Comparison of ENCODE assay signal across 1 cellular context in the genomic region with DNA sequence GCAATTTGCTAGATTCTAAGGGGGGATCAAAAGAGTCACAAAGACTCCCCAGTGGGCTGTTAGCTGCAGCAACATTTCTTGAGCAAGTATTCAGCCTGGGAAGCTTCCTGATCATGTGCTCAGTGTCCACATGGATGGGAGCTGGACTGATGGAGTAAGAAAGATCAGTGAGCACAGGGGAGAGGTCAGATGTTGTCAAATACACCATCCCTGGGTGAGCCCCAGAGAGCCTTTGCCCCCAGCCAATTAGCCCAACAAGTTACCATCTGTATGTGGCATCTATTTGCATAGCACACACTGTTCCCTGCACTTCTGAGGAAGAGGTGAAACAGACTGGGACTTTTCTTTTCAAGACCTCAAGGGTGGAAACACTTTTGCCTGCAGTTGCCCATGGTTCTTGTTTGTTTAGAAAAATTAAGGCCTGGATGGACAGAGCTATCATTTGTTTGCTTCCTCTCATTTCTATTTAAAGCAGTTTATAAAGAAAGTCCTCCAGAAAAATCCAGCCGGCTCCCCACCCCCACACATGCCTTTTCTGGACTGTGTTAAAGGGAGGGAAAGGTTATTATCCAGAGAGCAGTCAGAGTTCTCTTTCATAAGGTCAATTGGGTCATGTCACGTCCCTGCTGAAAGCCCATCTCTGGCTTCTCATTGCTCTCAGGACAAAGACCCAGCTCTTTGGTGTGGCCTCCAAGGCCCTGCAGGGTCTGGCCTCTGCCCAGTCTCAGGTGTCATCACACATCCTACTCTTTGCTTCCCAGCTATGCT.
TF ChIP-seq lines count a peak whose summit lies in the region.

No MANE protein-coding gene starts in this region.

TF ChIP-seq in HepG2, 621 proteins besides CTCF, POLR2A, EP300 and RAD21 (continued from another document and continues in another):
- TF ChIP-seq, protein P1, sequence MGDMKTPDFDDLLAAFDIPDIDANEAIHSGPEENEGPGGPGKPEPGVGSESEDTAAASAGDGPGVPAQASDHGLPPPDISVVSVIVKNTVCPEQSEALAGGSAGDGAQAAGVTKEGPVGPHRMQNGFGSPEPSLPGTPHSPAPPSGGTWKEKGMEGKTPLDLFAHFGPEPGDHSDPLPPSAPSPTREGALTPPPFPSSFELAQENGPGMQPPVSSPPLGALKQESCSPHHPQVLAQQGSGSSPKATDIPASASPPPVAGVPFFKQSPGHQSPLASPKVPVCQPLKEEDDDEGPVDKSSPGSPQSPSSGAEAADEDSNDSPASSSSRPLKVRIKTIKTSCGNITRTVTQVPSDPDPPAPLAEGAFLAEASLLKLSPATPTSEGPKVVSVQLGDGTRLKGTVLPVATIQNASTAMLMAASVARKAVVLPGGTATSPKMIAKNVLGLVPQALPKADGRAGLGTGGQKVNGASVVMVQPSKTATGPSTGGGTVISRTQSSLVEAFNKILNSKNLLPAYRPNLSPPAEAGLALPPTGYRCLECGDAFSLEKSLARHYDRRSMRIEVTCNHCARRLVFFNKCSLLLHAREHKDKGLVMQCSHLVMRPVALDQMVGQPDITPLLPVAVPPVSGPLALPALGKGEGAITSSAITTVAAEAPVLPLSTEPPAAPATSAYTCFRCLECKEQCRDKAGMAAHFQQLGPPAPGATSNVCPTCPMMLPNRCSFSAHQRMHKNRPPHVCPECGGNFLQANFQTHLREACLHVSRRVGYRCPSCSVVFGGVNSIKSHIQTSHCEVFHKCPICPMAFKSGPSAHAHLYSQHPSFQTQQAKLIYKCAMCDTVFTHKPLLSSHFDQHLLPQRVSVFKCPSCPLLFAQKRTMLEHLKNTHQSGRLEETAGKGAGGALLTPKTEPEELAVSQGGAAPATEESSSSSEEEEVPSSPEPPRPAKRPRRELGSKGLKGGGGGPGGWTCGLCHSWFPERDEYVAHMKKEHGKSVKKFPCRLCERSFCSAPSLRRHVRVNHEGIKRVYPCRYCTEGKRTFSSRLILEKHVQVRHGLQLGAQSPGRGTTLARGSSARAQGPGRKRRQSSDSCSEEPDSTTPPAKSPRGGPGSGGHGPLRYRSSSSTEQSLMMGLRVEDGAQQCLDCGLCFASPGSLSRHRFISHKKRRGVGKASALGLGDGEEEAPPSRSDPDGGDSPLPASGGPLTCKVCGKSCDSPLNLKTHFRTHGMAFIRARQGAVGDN (CRISPR knock-in tag; IDR thresholded peaks at IDR 0.05) = no peak
- peak; percentile 64 for TF ChIP-seq SAP130 (CRISPR knock-in tag; IDR thresholded peaks at IDR 0.05; ENCODE audit: low read depth)
- TF ChIP-seq, protein P2, sequence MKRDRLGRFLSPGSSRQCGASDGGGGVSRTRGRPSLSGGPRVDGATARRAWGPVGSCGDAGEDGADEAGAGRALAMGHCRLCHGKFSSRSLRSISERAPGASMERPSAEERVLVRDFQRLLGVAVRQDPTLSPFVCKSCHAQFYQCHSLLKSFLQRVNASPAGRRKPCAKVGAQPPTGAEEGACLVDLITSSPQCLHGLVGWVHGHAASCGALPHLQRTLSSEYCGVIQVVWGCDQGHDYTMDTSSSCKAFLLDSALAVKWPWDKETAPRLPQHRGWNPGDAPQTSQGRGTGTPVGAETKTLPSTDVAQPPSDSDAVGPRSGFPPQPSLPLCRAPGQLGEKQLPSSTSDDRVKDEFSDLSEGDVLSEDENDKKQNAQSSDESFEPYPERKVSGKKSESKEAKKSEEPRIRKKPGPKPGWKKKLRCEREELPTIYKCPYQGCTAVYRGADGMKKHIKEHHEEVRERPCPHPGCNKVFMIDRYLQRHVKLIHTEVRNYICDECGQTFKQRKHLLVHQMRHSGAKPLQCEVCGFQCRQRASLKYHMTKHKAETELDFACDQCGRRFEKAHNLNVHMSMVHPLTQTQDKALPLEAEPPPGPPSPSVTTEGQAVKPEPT (CRISPR knock-in tag; IDR thresholded peaks at IDR 0.05; ENCODE audit: low read depth) = no peak
- peak; percentile 32; the same call in 1 of the 2 replicates for TF ChIP-seq TBX2 (CRISPR knock-in tag; IDR thresholded peaks at IDR 0.05; ENCODE audit: borderline replicate concordance)
- no peak for TF ChIP-seq DR1 (CRISPR knock-in tag; IDR thresholded peaks at IDR 0.05)
- 0 out of 2 replicates have a peak, but pooled peaks have one; percentile 37 for TF ChIP-seq PPARG (CRISPR knock-in tag; conservative IDR thresholded peaks at IDR 0.05)
- no peak for TF ChIP-seq SNAI1 (CRISPR knock-in tag; IDR thresholded peaks at IDR 0.05; ENCODE audit: borderline replicate concordance)
- TF ChIP-seq, protein P3, sequence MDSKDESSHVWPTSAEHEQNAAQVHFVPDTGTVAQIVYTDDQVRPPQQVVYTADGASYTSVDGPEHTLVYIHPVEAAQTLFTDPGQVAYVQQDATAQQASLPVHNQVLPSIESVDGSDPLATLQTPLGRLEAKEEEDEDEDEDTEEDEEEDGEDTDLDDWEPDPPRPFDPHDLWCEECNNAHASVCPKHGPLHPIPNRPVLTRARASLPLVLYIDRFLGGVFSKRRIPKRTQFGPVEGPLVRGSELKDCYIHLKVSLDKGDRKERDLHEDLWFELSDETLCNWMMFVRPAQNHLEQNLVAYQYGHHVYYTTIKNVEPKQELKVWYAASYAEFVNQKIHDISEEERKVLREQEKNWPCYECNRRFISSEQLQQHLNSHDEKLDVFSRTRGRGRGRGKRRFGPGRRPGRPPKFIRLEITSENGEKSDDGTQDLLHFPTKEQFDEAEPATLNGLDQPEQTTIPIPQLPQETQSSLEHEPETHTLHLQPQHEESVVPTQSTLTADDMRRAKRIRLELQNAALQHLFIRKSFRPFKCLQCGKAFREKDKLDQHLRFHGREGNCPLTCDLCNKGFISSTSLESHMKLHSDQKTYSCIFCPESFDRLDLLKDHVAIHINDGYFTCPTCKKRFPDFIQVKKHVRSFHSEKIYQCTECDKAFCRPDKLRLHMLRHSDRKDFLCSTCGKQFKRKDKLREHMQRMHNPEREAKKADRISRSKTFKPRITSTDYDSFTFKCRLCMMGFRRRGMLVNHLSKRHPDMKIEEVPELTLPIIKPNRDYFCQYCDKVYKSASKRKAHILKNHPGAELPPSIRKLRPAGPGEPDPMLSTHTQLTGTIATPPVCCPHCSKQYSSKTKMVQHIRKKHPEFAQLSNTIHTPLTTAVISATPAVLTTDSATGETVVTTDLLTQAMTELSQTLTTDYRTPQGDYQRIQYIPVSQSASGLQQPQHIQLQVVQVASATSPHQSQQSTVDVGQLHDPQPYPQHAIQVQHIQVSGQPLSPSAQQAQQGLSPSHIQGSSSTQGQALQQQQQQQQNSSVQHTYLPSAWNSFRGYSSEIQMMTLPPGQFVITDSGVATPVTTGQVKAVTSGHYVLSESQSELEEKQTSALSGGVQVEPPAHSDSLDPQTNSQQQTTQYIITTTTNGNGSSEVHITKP (CRISPR knock-in tag; IDR thresholded peaks at IDR 0.05; ENCODE audit: low read depth) = no peak
- TF ChIP-seq ZSCAN29 (CRISPR knock-in tag; conservative IDR thresholded peaks at IDR 0.05) = no peak
- TF ChIP-seq DMAP1 (CRISPR knock-in tag; IDR thresholded peaks at IDR 0.05) = no peak
- TF ChIP-seq ZBTB21 (CRISPR knock-in tag; IDR thresholded peaks at IDR 0.05) = no peak
- TF ChIP-seq KDM5B (CRISPR knock-in tag; IDR thresholded peaks at IDR 0.05; ENCODE audit: borderline replicate concordance) = no peak
- TF ChIP-seq ZNF879 (CRISPR knock-in tag; IDR thresholded peaks at IDR 0.05) = no peak
- no peak for TF ChIP-seq TRIM24 (CRISPR knock-in tag; IDR thresholded peaks at IDR 0.05)
- TF ChIP-seq FLYWCH1 (CRISPR knock-in tag; IDR thresholded peaks at IDR 0.05) = no peak
- no peak for TF ChIP-seq NFYC (CRISPR knock-in tag; IDR thresholded peaks at IDR 0.05)
- no peak for TF ChIP-seq ZNF724P (CRISPR knock-in tag; IDR thresholded peaks at IDR 0.05; ENCODE audit: borderline replicate concordance)
- no peak for TF ChIP-seq ZKSCAN1 (IDR thresholded peaks at IDR 0.05; ENCODE audit: low read length)
- TF ChIP-seq, protein P4, sequence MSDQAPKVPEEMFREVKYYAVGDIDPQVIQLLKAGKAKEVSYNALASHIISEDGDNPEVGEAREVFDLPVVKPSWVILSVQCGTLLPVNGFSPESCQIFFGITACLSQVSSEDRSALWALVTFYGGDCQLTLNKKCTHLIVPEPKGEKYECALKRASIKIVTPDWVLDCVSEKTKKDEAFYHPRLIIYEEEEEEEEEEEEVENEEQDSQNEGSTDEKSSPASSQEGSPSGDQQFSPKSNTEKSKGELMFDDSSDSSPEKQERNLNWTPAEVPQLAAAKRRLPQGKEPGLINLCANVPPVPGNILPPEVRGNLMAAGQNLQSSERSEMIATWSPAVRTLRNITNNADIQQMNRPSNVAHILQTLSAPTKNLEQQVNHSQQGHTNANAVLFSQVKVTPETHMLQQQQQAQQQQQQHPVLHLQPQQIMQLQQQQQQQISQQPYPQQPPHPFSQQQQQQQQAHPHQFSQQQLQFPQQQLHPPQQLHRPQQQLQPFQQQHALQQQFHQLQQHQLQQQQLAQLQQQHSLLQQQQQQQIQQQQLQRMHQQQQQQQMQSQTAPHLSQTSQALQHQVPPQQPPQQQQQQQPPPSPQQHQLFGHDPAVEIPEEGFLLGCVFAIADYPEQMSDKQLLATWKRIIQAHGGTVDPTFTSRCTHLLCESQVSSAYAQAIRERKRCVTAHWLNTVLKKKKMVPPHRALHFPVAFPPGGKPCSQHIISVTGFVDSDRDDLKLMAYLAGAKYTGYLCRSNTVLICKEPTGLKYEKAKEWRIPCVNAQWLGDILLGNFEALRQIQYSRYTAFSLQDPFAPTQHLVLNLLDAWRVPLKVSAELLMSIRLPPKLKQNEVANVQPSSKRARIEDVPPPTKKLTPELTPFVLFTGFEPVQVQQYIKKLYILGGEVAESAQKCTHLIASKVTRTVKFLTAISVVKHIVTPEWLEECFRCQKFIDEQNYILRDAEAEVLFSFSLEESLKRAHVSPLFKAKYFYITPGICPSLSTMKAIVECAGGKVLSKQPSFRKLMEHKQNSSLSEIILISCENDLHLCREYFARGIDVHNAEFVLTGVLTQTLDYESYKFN (CRISPR knock-in tag; conservative IDR thresholded peaks at IDR 0.05) = peak; percentile 57
- TF ChIP-seq SAFB2 (CRISPR knock-in tag; IDR thresholded peaks at IDR 0.05; ENCODE audit: borderline replicate concordance, low read depth) = no peak
- TF ChIP-seq MBNL3 (CRISPR knock-in tag; conservative IDR thresholded peaks at IDR 0.05) = no peak
- TF ChIP-seq ATAD3A (CRISPR knock-in tag; IDR thresholded peaks at IDR 0.05) = no peak
- TF ChIP-seq, protein P5, sequence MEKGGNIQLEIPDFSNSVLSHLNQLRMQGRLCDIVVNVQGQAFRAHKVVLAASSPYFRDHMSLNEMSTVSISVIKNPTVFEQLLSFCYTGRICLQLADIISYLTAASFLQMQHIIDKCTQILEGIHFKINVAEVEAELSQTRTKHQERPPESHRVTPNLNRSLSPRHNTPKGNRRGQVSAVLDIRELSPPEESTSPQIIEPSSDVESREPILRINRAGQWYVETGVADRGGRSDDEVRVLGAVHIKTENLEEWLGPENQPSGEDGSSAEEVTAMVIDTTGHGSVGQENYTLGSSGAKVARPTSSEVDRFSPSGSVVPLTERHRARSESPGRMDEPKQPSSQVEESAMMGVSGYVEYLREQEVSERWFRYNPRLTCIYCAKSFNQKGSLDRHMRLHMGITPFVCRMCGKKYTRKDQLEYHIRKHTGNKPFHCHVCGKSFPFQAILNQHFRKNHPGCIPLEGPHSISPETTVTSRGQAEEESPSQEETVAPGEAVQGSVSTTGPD (CRISPR knock-in tag; IDR thresholded peaks at IDR 0.05) = no peak
- TF ChIP-seq SRF (IDR thresholded peaks at IDR 0.05; ENCODE audit: low read depth, low read length) = 0 out of 2 replicates have a peak, but pooled peaks have one; percentile 22
- TF ChIP-seq PRPF4 (IDR thresholded peaks at IDR 0.05; ENCODE audit: low read depth, low read length, poor library complexity, severe bottlenecking) = no peak
- TF ChIP-seq, protein P6, sequence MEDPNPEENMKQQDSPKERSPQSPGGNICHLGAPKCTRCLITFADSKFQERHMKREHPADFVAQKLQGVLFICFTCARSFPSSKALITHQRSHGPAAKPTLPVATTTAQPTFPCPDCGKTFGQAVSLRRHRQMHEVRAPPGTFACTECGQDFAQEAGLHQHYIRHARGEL (CRISPR knock-in tag; IDR thresholded peaks at IDR 0.05) = no peak
- no peak for TF ChIP-seq PHF21A (CRISPR knock-in tag; IDR thresholded peaks at IDR 0.05)
- TF ChIP-seq ZNF652 (CRISPR knock-in tag; IDR thresholded peaks at IDR 0.05; ENCODE audit: borderline replicate concordance, low read depth) = no peak
- TF ChIP-seq SMYD3 (CRISPR knock-in tag; IDR thresholded peaks at IDR 0.05) = no peak
- TF ChIP-seq PCBP1 (IDR thresholded peaks at IDR 0.05; ENCODE audit: borderline replicate concordance, low read depth, low read length) = no peak
- TF ChIP-seq NR2F6 (IDR thresholded peaks at IDR 0.05) = peak; percentile 48
- no peak; the same call in none of the 2 replicates for TF ChIP-seq NR2F6 (CRISPR knock-in tag; IDR thresholded peaks at IDR 0.05)
- no peak for TF ChIP-seq JUND (CRISPR knock-in tag; IDR thresholded peaks at IDR 0.05)
- TF ChIP-seq, protein P7, sequence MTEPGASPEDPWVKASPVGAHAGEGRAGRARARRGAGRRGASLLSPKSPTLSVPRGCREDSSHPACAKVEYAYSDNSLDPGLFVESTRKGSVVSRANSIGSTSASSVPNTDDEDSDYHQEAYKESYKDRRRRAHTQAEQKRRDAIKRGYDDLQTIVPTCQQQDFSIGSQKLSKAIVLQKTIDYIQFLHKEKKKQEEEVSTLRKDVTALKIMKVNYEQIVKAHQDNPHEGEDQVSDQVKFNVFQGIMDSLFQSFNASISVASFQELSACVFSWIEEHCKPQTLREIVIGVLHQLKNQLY (CRISPR knock-in tag; IDR thresholded peaks at IDR 0.05) = no peak
- TF ChIP-seq, protein P8, sequence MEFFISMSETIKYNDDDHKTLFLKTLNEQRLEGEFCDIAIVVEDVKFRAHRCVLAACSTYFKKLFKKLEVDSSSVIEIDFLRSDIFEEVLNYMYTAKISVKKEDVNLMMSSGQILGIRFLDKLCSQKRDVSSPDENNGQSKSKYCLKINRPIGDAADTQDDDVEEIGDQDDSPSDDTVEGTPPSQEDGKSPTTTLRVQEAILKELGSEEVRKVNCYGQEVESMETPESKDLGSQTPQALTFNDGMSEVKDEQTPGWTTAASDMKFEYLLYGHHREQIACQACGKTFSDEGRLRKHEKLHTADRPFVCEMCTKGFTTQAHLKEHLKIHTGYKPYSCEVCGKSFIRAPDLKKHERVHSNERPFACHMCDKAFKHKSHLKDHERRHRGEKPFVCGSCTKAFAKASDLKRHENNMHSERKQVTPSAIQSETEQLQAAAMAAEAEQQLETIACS (CRISPR knock-in tag; IDR thresholded peaks at IDR 0.05) = no peak
- TF ChIP-seq HNRNPK (IDR thresholded peaks at IDR 0.05; ENCODE audit: low read depth, low read length, poor library complexity, severe bottlenecking) = no peak
- TF ChIP-seq ZFP1 (CRISPR knock-in tag; IDR thresholded peaks at IDR 0.05) = no peak
- TF ChIP-seq, protein P9, sequence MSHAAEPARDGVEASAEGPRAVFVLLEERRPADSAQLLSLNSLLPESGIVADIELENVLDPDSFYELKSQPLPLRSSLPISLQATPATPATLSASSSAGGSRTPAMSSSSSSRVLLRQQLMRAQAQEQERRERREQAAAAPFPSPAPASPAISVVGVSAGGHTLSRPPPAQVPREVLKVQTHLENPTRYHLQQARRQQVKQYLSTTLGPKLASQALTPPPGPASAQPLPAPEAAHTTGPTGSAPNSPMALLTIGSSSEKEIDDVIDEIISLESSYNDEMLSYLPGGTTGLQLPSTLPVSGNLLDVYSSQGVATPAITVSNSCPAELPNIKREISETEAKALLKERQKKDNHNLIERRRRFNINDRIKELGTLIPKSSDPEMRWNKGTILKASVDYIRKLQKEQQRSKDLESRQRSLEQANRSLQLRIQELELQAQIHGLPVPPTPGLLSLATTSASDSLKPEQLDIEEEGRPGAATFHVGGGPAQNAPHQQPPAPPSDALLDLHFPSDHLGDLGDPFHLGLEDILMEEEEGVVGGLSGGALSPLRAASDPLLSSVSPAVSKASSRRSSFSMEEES (CRISPR knock-in tag; IDR thresholded peaks at IDR 0.05) = 0 out of 2 replicates have a peak, but pooled peaks have one; percentile 49
- no peak for TF ChIP-seq ZNF572 (CRISPR knock-in tag; IDR thresholded peaks at IDR 0.05)
